Comparison of ENCODE assay signal across 8 cellular contexts in the genomic region with DNA sequence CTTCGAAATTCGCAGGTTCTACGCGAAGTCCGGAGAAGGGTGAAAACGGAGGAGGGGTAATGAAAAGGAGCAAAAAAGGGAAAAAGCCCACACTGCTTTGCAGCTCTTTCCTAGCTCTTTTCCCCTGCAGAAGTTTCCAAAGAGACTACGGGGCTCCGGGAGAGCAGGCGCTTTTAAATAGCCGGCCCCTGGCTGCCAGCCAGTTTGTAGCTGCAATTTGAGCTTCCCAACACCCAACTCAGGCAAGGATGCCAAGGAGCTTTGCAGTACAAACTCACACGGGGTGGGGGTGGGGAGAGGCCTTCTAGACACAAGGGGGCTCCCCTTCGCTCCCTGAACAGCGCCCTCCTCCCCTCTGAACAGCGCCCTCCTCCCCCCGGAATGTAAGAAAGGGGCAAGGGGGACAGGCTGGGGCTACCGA. TPM values are rescaled to one million over a fixed set of nuclear protein-coding genes. Genes with fewer than 3 reads are reported as not detected.
DNase-seq lines count a peak whose midpoint lies in the region; ATAC-seq and TF ChIP-seq lines count a peak whose summit lies in the region.

A gene with protein sequence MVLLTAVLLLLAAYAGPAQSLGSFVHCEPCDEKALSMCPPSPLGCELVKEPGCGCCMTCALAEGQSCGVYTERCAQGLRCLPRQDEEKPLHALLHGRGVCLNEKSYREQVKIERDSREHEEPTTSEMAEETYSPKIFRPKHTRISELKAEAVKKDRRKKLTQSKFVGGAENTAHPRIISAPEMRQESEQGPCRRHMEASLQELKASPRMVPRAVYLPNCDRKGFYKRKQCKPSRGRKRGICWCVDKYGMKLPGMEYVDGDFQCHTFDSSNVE (minus strand): TSS at position 149 of the 421 bp plus-strand sequence. CDS start 774 bp downstream, outside the sequence.

- ATAC-seq in gastrocnemius medialis, result peak; percentile 46 to 49
- ATAC-seq in GM18505 (IDR thresholded peaks at IDR 0.05; ENCODE audit: unreplicated experiment), result no peak

- TF ChIP-seq POLR2A in gastrocnemius medialis (IDR thresholded peaks at IDR 0.05) (peak; percentile 81 to 92), GM18505 (IDR thresholded peaks at IDR 0.05; ENCODE audit: borderline replicate concordance, extremely low read depth, insufficient read depth, insufficient read length) (no peak)

- intact Hi-C loops in gastrocnemius medialis (cut with DNase I; ENCODE audit: low total_unique reads), result loop anchor here (2.0 to 10.0 kb wide), 7 partner anchors 15 to 1209 kb away; no protein-coding TSS in a partner anchor

- in situ Hi-C loops in gastrocnemius medialis (cut with MboI; ENCODE audit: low sequenced_read_pairs in 4 of 4), result loop anchor here (5.0 to 25.0 kb wide), 8 partner anchors 117 to 1019 kb away; no protein-coding TSS in a partner anchor

- no peaks in the 10 kb centered on the region for H3K9me3 ChIP-seq in gastrocnemius medialis

- H3K4me1 ChIP-seq in gastrocnemius medialis, result peaks cover 66 to 67% of the 10 kb centered on the region in 2 donors

- H3K36me3 ChIP-seq in GM06990 (ENCODE audit: control insufficient read depth, insufficient read depth, low read length) (no peaks in the 10 kb centered on the region), gastrocnemius medialis (no peaks in the 10 kb centered on the region)

- H3K27ac ChIP-seq in caudate nucleus (ENCODE audit: low read depth, low read length) (peak within 1 kb of the TSS; percentile 73), gastrocnemius medialis (peak within 1 kb of the TSS; percentile 93 to 95 (median 93))

- DNase-seq in GM06990 (ENCODE audit: extremely low read depth, insufficient read length) (no peak), NCI-H345 treated with DMSO at 0.1 percent for 48 hours (lab: John Stamatoyannopoulos, UW; ENCODE audit: unreplicated experiment) (peak; percentile 92), caudate nucleus (lab: John Stamatoyannopoulos, UW) (peak in 55 of 61 donors; percentile 4 to 92 (median 52)), iPS-NIHi7 (ENCODE audit: extremely low spot score) (peak; percentile 54), gastrocnemius medialis (peak; percentile 86 to 94), GF-D8 (lab: John Stamatoyannopoulos, UW) (no peak), NCI-H526 treated with DMSO at 0.1 percent for 48 hours (lab: John Stamatoyannopoulos, UW) (no peak)

- TF ChIP-seq CTCF in GM06990 (IDR thresholded peaks at IDR 0.05; ENCODE audit: insufficient read depth, low read length, poor library complexity, severe bottlenecking), result peak; percentile 9
- TF ChIP-seq CTCF in gastrocnemius medialis (IDR thresholded peaks at IDR 0.05 in 4 of 5, conservative IDR thresholded peaks at IDR 0.05 in 1 of 5), result peak in 2 of 5 experiments; percentile 21 to 36

- peaks cover 1% of the 10 kb centered on the region; the same call in 1 of the 2 replicates for H3K27me3 ChIP-seq in GM06990 (replicated peaks; ENCODE audit: control insufficient read depth, insufficient read depth, low read length)
- H3K27me3 ChIP-seq in gastrocnemius medialis, result no peaks in the 10 kb centered on the region

- H3K4me3 ChIP-seq in GM06990 (replicated peaks; ENCODE audit: low read depth, low read length) (no peak within 1 kb of the TSS), gastrocnemius medialis (peak within 1 kb of the TSS; percentile 74 to 95 (median 78))

RNA-seq across cellular contexts. Expression of the gene that starts here (rescaled TPM):
- 100 to 1,000 TPM in 3 of 4 donors, 10 to 100 TPM in 1; 99.5 to 550 (median 279) TPM for total RNA-seq in gastrocnemius medialis

Comparison
In these comparisons a context has a peak if more than half of its experiments do, and no peak if none do; other contexts are left out.
1. DNase-seq: peak in NCI-H345 treated with DMSO at 0.1 percent for 48 hours (single experiment), caudate nucleus (55 of 61), iPS-NIHi7 (single experiment) and gastrocnemius medialis (2 of 2); none in GM06990 (single experiment), GF-D8 (single experiment) and NCI-H526 treated with DMSO at 0.1 percent for 48 hours (single experiment).